Comparison of ENCODE assay signal across 19 cellular contexts in genomic region chr7:103810112-103810744, GRCh38.
DNase-seq lines count a peak whose midpoint lies in the region; ATAC-seq and TF ChIP-seq lines count a peak whose summit lies in the region.
"Had no signal": no experiment of that assay in that cellular context is flagged by ENCODE, and none has a peak within 500 bp of the region (broad histone marks: within the 10 kb centered on the region; RNA-seq: fewer than 3 reads in every experiment).

No MANE protein-coding gene starts in this region.

- no peaks in the 10 kb centered on the region for H3K27me3 ChIP-seq in BE2C
- no peaks in the 10 kb centered on the region for H3K27me3 ChIP-seq in HUES48 (ENCODE audit: control insufficient read depth, insufficient read depth, low read length)
- H3K27me3 ChIP-seq in mesenchymal stem cell (ENCODE audit: control insufficient read depth in 1 of 2, insufficient read depth in 1 of 2, low read length in 2 of 2) = no peaks in the 10 kb centered on the region
- H3K27me3 ChIP-seq: heart left ventricle, thyroid gland had no signal

- H2AFZ ChIP-seq in mesenchymal stem cell (ENCODE audit: low read depth, low read length) = no peak overlapping the region

- no peak overlapping the region for H2AK5ac ChIP-seq in mesenchymal stem cell (ENCODE audit: low read length, severe bottlenecking)

- no peak overlapping the region for H4K91ac ChIP-seq in mesenchymal stem cell (ENCODE audit: low read length)

- peak; percentile 67 for DNase-seq in BE2C
- peak; percentile 69 for DNase-seq in cerebellar cortex (ENCODE audit: low spot score)
- DNase-seq in mesenchymal stem cell = no peak
- no peak for DNase-seq in superior temporal gyrus (ENCODE audit: extremely low spot score)
- no peak for DNase-seq in NCI-H226
- no peak for DNase-seq in activated CD4-positive, CD25-positive, alpha-beta regulatory T cell (lab: John Stamatoyannopoulos, UW)
- DNase-seq: activated naive CD4-positive, alpha-beta T cell treated with Interleukin-2 at 50 U/mL for 16 hours; activated T-cell treated with anti-CD3 and anti-CD28 coated beads for 4 hours; anterior cingulate cortex; DMS79; effector memory CD8-positive, alpha-beta T cell; heart left ventricle; NCI-H1436 treated with DMSO at 0.1 percent for 48 hours; NK-92 treated with Interleukin-12 subunit alpha and Interleukin-12 subunit beta, amount 100 ng/mL, for 24 hours; nucleus accumbens; T-helper 1 cell; thyroid gland had no signal

- H3K14ac ChIP-seq in mesenchymal stem cell (ENCODE audit: low read length in 2 of 2) = no peak overlapping the region

- H4K8ac ChIP-seq in mesenchymal stem cell (ENCODE audit: low read length) = no peak overlapping the region

- H3K4me2 ChIP-seq in mesenchymal stem cell (ENCODE audit: low read length, poor library complexity, severe bottlenecking) = peak overlapping the region; percentile 48

- no peak overlapping the region for H2BK15ac ChIP-seq in mesenchymal stem cell (ENCODE audit: low read depth, poor library complexity, severe bottlenecking)

- H3K18ac ChIP-seq in mesenchymal stem cell (ENCODE audit: low read depth in 1 of 2, low read length in 2 of 2) = no peak overlapping the region

- H3K36me3 ChIP-seq in BE2C (no peaks in the 10 kb centered on the region), HUES48 (ENCODE audit: control insufficient read depth, insufficient read depth, low read length) (no peaks in the 10 kb centered on the region), mesenchymal stem cell (ENCODE audit: control insufficient read depth in 1 of 2, insufficient read depth in 2 of 2, low read depth in 1 of 2, low read length in 2 of 2) (no peaks in the 10 kb centered on the region)
- H3K36me3 ChIP-seq: heart left ventricle, thyroid gland had no signal

- peaks cover 25% of the 10 kb centered on the region for H3K4me1 ChIP-seq in BE2C
- H3K4me1 ChIP-seq in HUES48 (ENCODE audit: control insufficient read depth, insufficient read depth, low read length) = peaks cover 28% of the 10 kb centered on the region
- H3K4me1 ChIP-seq in mesenchymal stem cell (ENCODE audit: control insufficient read depth, insufficient read depth, low read depth, low read length) = peaks cover 5% of the 10 kb centered on the region
- H3K4me1 ChIP-seq: heart left ventricle, thyroid gland had no signal

- H3K9me3 ChIP-seq in BE2C (no peaks in the 10 kb centered on the region), HUES48 (ENCODE audit: control insufficient read depth, insufficient read depth, low read length) (no peaks in the 10 kb centered on the region), mesenchymal stem cell (ENCODE audit: control insufficient read depth, low read length) (no peaks in the 10 kb centered on the region)
- H3K9me3 ChIP-seq: thyroid gland had no signal

- H2BK120ac ChIP-seq in mesenchymal stem cell (ENCODE audit: low read depth, low read length) = no peak overlapping the region

- peak overlapping the region; percentile 17; the same call in 1 of the 2 replicates for H3K4me3 ChIP-seq in BE2C (ENCODE audit: low read depth, low read length)
- no peak overlapping the region for H3K4me3 ChIP-seq in HUES48 (ENCODE audit: low read depth, low read length)
- no peak overlapping the region for H3K4me3 ChIP-seq in mesenchymal stem cell (ENCODE audit: insufficient read depth in 1 of 2, low read depth in 1 of 2, low read length in 2 of 2)
- H3K4me3 ChIP-seq: heart left ventricle, thyroid gland had no signal

- H3K79me1 ChIP-seq in mesenchymal stem cell (replicated peaks; ENCODE audit: low read length, poor library complexity, severe bottlenecking) = no peaks in the 10 kb centered on the region

- no peak overlapping the region for H3K23ac ChIP-seq in mesenchymal stem cell (ENCODE audit: low read length in 2 of 2)

- H3K9ac ChIP-seq in HUES48 (ENCODE audit: low read depth, low read length) = no peak overlapping the region
- H3K9ac ChIP-seq in mesenchymal stem cell (ENCODE audit: low read length) = no peak overlapping the region

- no peak for TF ChIP-seq CTCF in BE2C (IDR thresholded peaks at IDR 0.05; ENCODE audit: low read depth, low read length)

- H2BK5ac ChIP-seq in mesenchymal stem cell (ENCODE audit: low read depth, low read length, poor library complexity, severe bottlenecking) = no peak overlapping the region

- no peak overlapping the region for H3K4ac ChIP-seq in mesenchymal stem cell (ENCODE audit: low read depth in 1 of 2, low read length in 2 of 2)

- H3K27ac ChIP-seq in HUES48 (ENCODE audit: low read depth, low read length) = peak overlapping the region; percentile 2
- H3K27ac ChIP-seq in mesenchymal stem cell (ENCODE audit: low read length, poor library complexity, severe bottlenecking) = peak overlapping the region; percentile 82
- H3K27ac ChIP-seq: heart left ventricle, thyroid gland had no signal

- WGBS in mesenchymal stem cell = 85% methylated on average over 10 of the region's 11 CpGs

- no peak overlapping the region for H2BK12ac ChIP-seq in mesenchymal stem cell (ENCODE audit: low read length in 2 of 2)

- no peak for ATAC-seq in GM19035 (IDR thresholded peaks at IDR 0.05; ENCODE audit: unreplicated experiment)
- ATAC-seq: effector memory CD8-positive, alpha-beta T cell; heart left ventricle had no signal

Comparison
In these comparisons a context has a peak if more than half of its experiments do, and no peak if none do; other contexts are left out.
1. DNase-seq: peak in BE2C (single experiment) and cerebellar cortex (single experiment); none in mesenchymal stem cell (single experiment), superior temporal gyrus (single experiment), NCI-H226 (single experiment) and activated CD4-positive, CD25-positive, alpha-beta regulatory T cell (0 of 4).